Comparison of ENCODE assay signal across 8 cellular contexts in genomic region chr3:158791259-158791920, GRCh38. TPM values are rescaled to one million over a fixed set of nuclear protein-coding genes. Genes with fewer than 3 reads are reported as not detected.
A peak's percentile ranks its signal among the peaks of the same experiment; 100 is the strongest.
DNase-seq lines count a peak whose midpoint lies in the region; ATAC-seq and TF ChIP-seq lines count a peak whose summit lies in the region.

No MANE protein-coding gene starts in this region.

- peak overlapping the region; percentile 28 for H3K9ac ChIP-seq in DND-41 (ENCODE audit: low read depth, low read length)

- peak overlapping the region; percentile 52 for H2AFZ ChIP-seq in DND-41 (ENCODE audit: low read depth, low read length)

- ATAC-seq in DND-41 (ENCODE audit: insufficient read depth, low read depth) (peak; percentile 90), HG03558 (IDR thresholded peaks at IDR 0.05; ENCODE audit: extremely low read depth, unreplicated experiment) (peak; percentile 58)
- peak; percentile 90 for ATAC-seq in activated CD8-positive, alpha-beta T cell treated with anti-CD3 and anti-CD28 coated beads for 36 hours

- no peaks in the 10 kb centered on the region for H3K79me2 ChIP-seq in DND-41 (ENCODE audit: insufficient read depth, low read length)

- H3K4me3 Mint-ChIP-seq in activated CD8-positive, alpha-beta T cell treated with anti-CD3 and anti-CD28 coated beads for 36 hours: peak overlapping the region; percentile 70
- peak overlapping the region; percentile 75 for H3K4me3 Mint-ChIP-seq in osteocyte (ENCODE audit: unreplicated experiment)

- no peak overlapping the region for H3K27ac ChIP-seq in DND-41 (ENCODE audit: low read length)

- H3K4me3 ChIP-seq in DND-41 (ENCODE audit: low read depth in 1 of 2, low read length in 2 of 2): peak overlapping the region in 1 of 2 experiments; percentile 24; a peak in 1 of 4 replicates
- H3K4me3 ChIP-seq in fibroblast of villous mesenchyme (ENCODE audit: low read depth, low read length): peak overlapping the region; percentile 10

- H3K27me3 Mint-ChIP-seq in activated CD8-positive, alpha-beta T cell treated with anti-CD3 and anti-CD28 coated beads for 36 hours: no peaks in the 10 kb centered on the region
- peaks cover 10% of the 10 kb centered on the region for H3K27me3 Mint-ChIP-seq in osteocyte (ENCODE audit: unreplicated experiment)

- H3K9me3 ChIP-seq in DND-41 (ENCODE audit: insufficient read depth, low read length, severe bottlenecking): no peaks in the 10 kb centered on the region

- no peaks in the 10 kb centered on the region for H3K36me3 ChIP-seq in DND-41 (ENCODE audit: insufficient read depth, low read length)

- POLR2A ChIA-PET in activated CD8-positive, alpha-beta T cell treated with anti-CD3 and anti-CD28 coated beads for 36 hours (lab: Charles Lee): interaction anchor here (1.0 to 1.3 kb wide), 2 partner anchors 9 to 64 kb away, joined by 4 read pairs; no protein-coding TSS in a partner anchor

- no peaks in the 10 kb centered on the region for H3K36me3 Mint-ChIP-seq in activated CD8-positive, alpha-beta T cell treated with anti-CD3 and anti-CD28 coated beads for 36 hours (ENCODE audit: low read depth)
- H3K36me3 Mint-ChIP-seq in osteocyte (ENCODE audit: unreplicated experiment): no peaks in the 10 kb centered on the region

- H3K9me3 Mint-ChIP-seq in activated CD8-positive, alpha-beta T cell treated with anti-CD3 and anti-CD28 coated beads for 36 hours: peaks cover 3% of the 10 kb centered on the region
- no peaks in the 10 kb centered on the region for H3K9me3 Mint-ChIP-seq in osteocyte (ENCODE audit: unreplicated experiment)

- H3K4me1 ChIP-seq in DND-41 (ENCODE audit: insufficient read depth, low read length): peaks cover 9% of the 10 kb centered on the region; the same call in 1 of the 2 replicates

- H4K20me1 ChIP-seq in DND-41 (ENCODE audit: insufficient read depth, low read length): no peaks in the 10 kb centered on the region

- intact Hi-C loops in activated CD8-positive, alpha-beta T cell treated with anti-CD3 and anti-CD28 coated beads for 36 hours (cut with micrococcal nuclease): loop anchor here (1.0 to 5.0 kb wide), 2 partner anchors 64 to 134 kb away; no protein-coding TSS in a partner anchor

- CTCF ChIA-PET in activated CD8-positive, alpha-beta T cell treated with anti-CD3 and anti-CD28 coated beads for 36 hours (lab: Charles Lee): interaction anchor here (0.8 to 3.9 kb wide), 19 partner anchors 10 to 1186 kb away, joined by 3 to 118 read pairs (median 3); partner anchors contain the start of gene MFSD1

- H3K4me2 ChIP-seq in DND-41 (ENCODE audit: insufficient read depth, low read length): peak overlapping the region; percentile 56

- peak; percentile 87 for TF ChIP-seq CTCF in DND-41 (IDR thresholded peaks at IDR 0.05; ENCODE audit: borderline replicate concordance, extremely low read depth, low read length, poor library complexity, severe bottlenecking)
- peak; percentile 88 for TF ChIP-seq CTCF in GM20000 (IDR thresholded peaks at IDR 0.05; ENCODE audit: extremely low read depth, missing control alignments)
- peak; percentile 86 for TF ChIP-seq CTCF in activated CD8-positive, alpha-beta T cell treated with anti-CD3 and anti-CD28 coated beads for 36 hours (IDR thresholded peaks at IDR 0.05)
- peak; percentile 84 for TF ChIP-seq CTCF in fibroblast of villous mesenchyme (IDR thresholded peaks at IDR 0.05; ENCODE audit: insufficient read depth, low read depth, low read length)
- peak; percentile 88 for TF ChIP-seq CTCF in osteocyte (IDR thresholded peaks at IDR 0.05)

- peaks cover 3% of the 10 kb centered on the region for H3K4me1 Mint-ChIP-seq in activated CD8-positive, alpha-beta T cell treated with anti-CD3 and anti-CD28 coated beads for 36 hours (ENCODE audit: low read depth)
- peaks cover 11% of the 10 kb centered on the region for H3K4me1 Mint-ChIP-seq in osteocyte (ENCODE audit: unreplicated experiment)

- DNase-seq in DND-41 (peak; percentile 50), GM20000 (ENCODE audit: low spot score) (peak; percentile 63), NCI-H69 (lab: John Stamatoyannopoulos, UW) (peak; percentile 68), fibroblast of villous mesenchyme (ENCODE audit: low read depth) (peak; percentile 85), osteocyte (ENCODE audit: extremely low spot score, unreplicated experiment) (no peak), UCSD-AML1 (lab: John Stamatoyannopoulos, UW; ENCODE audit: unreplicated experiment) (no peak)
- DNase-seq in activated CD8-positive, alpha-beta T cell treated with anti-CD3 and anti-CD28 coated beads for 36 hours: peak; percentile 47

- no peaks in the 10 kb centered on the region for H3K27me3 ChIP-seq in DND-41 (ENCODE audit: insufficient read depth, low read length, poor library complexity)

- peak overlapping the region; percentile 63 for H3K27ac Mint-ChIP-seq in activated CD8-positive, alpha-beta T cell treated with anti-CD3 and anti-CD28 coated beads for 36 hours
- H3K27ac Mint-ChIP-seq in osteocyte (ENCODE audit: unreplicated experiment): no peak overlapping the region

RNA-seq across cellular contexts. Expression of gene MFSD1, which starts 10.5 kb away (rescaled TPM):
- total RNA-seq in activated CD8-positive, alpha-beta T cell treated with anti-CD3 and anti-CD28 coated beads for 36 hours: 1 to 10 TPM; 9.2 to 9.7 TPM
- 95.7 and 142 TPM in 2 replicates for total RNA-seq in fibroblast of villous mesenchyme
- total RNA-seq in osteocyte: 55.0 and 55.6 TPM in 2 replicates

RNA-seq across cellular contexts. Expression of gene RARRES1, which starts 59.1 kb away (rescaled TPM):
- not detected for total RNA-seq in activated CD8-positive, alpha-beta T cell treated with anti-CD3 and anti-CD28 coated beads for 36 hours
- total RNA-seq in fibroblast of villous mesenchyme (6.4 and 8.2 TPM in 2 replicates), osteocyte (2.4 and 2.8 TPM in 2 replicates)

Comparison
In these comparisons a context has a peak if more than half of its experiments do, and no peak if none do; other contexts are left out.
1. DNase-seq: peak in DND-41 (single experiment), GM20000 (single experiment), NCI-H69 (single experiment), activated CD8-positive, alpha-beta T cell treated with anti-CD3 and anti-CD28 coated beads for 36 hours (single experiment) and fibroblast of villous mesenchyme (single experiment); none in osteocyte (single experiment) and UCSD-AML1 (single experiment).
2. Peak in every context shown above with its lines, with median percentiles within 50 percentile points of each other: ATAC-seq and CTCF ChIP-seq.